Comparison of ENCODE assay signal across 1 cellular context in the genomic region with DNA sequence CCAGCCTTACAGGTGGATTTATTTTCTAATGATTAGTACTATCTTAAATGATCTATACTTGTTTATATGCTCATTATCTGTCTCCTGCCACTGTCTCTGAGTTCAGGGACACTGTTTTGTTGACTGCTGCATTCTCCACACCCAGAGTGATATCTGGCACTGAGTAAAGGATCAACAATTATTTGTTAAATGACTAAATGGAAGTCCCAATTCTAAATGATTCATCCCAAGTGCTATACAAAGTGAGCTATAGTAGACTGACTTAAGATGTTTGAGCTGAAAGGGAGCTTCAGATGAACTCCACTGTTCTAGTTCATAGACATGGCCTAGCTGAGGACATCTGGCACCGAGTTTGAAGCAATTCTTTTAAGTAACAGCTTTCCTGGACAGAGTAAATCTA.
TF ChIP-seq lines count a peak whose summit lies in the region.

No MANE protein-coding gene starts in this region.

TF ChIP-seq in IMR-90, 13 proteins besides CTCF, POLR2A, EP300 and RAD21:
- TF ChIP-seq RCOR1 (IDR thresholded peaks at IDR 0.05; ENCODE audit: insufficient replicate concordance, low read length), result no peak
- no peak for TF ChIP-seq BHLHE40 (IDR thresholded peaks at IDR 0.05; ENCODE audit: low read depth, low read length)
- TF ChIP-seq SMC3 (IDR thresholded peaks at IDR 0.05; ENCODE audit: low read depth, low read length), result no peak
- no peak for TF ChIP-seq CHD1 (IDR thresholded peaks at IDR 0.05; ENCODE audit: low read depth, low read length)
- no peak for TF ChIP-seq RFX5 (IDR thresholded peaks at IDR 0.05; ENCODE audit: low read depth, low read length)
- no peak for TF ChIP-seq FOS (IDR thresholded peaks at IDR 0.05; ENCODE audit: low read depth, low read length)
- TF ChIP-seq MAFK (IDR thresholded peaks at IDR 0.05; ENCODE audit: low read depth, low read length), result no peak
- TF ChIP-seq MXI1 (IDR thresholded peaks at IDR 0.05; ENCODE audit: borderline replicate concordance, low read depth, low read length), result no peak
- TF ChIP-seq USF2 (IDR thresholded peaks at IDR 0.05; ENCODE audit: low read depth, low read length), result no peak
- TF ChIP-seq CEBPB (IDR thresholded peaks at IDR 0.05; ENCODE audit: low read depth, low read length), result no peak
- no peak for TF ChIP-seq NFE2L2 (IDR thresholded peaks at IDR 0.05; ENCODE audit: low read depth, low read length)
- TF ChIP-seq MAZ (IDR thresholded peaks at IDR 0.05; ENCODE audit: borderline replicate concordance, low read depth, low read length), result no peak
- no peak for TF ChIP-seq ELK1 (IDR thresholded peaks at IDR 0.05; ENCODE audit: borderline replicate concordance, low read depth, low read length)
